ENCODE assay signal across 26 cellular contexts in the genomic region with DNA sequence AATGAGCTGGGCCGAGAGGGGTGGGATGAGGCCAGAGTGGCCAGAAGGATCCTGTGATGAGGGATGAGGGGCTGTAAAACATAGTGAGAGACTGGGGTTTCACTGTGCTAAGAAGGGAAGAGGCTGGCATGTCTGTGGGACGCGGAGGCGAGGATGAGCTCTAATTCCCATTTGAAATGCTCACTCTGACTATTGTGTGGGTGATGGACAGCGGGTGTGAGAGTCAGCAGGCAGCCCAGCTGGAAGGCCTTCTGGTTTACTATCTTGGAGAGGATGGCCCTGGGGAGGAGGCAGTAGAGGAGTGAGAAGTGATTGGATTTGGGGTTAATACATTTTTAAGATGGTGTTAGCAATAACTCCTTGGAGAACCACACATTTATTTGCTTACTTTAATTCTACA. TPM values are rescaled to one million over a fixed set of nuclear protein-coding genes. Genes with fewer than 3 reads are reported as not detected.
DNase-seq lines count a peak whose midpoint lies in the region; ATAC-seq and TF ChIP-seq lines count a peak whose summit lies in the region.
"Had no signal": no experiment of that assay in that cellular context is flagged by ENCODE, and none has a peak within 500 bp of the region (broad histone marks: within the 10 kb centered on the region; RNA-seq: fewer than 3 reads in every experiment).

No MANE protein-coding gene starts in this region.

- 64 to 80% methylated on average over 4 to 5 of the region's 5 CpGs for WGBS in transverse colon (ENCODE audit: low coverage in 1 of 2), 2 donors
- WGBS in spleen, 5 donors, result 74 to 93% (median 91%) methylated on average over 5 of the region's 5 CpGs

- H3K4me1 Mint-ChIP-seq in brain, result peaks cover 14% of the 10 kb centered on the region

- no peak overlapping the region for H3K4me3 ChIP-seq in HEK293 (ENCODE audit: low read depth, low read length)
- no peak overlapping the region for H3K4me3 ChIP-seq in transverse colon
- no peak overlapping the region for H3K4me3 ChIP-seq in spleen
- H3K4me3 ChIP-seq: K562, PC-9, SJSA1 had no signal

- peak overlapping the region in 3 of 5 experiments; percentile 2 to 12 (median 10) for H3K27ac Mint-ChIP-seq in brain
- H3K27ac Mint-ChIP-seq: CD14-positive monocyte, HFFc6 had no signal

- TF ChIP-seq POLR2A in transverse colon (IDR thresholded peaks at IDR 0.05), result no peak
- no peak for TF ChIP-seq POLR2A in spleen (IDR thresholded peaks at IDR 0.05)

- in situ Hi-C loops in transverse colon (cut with MboI; ENCODE audit: low pct_ligation_motif_present in 1 of 4, low pct_unique_long_range_greater_than_20kb in 1 of 4, low sequenced_read_pairs in 3 of 4), result loop anchor here in 1 of 4 donors (5.0 kb wide), 1 partner anchor 93 kb away; no protein-coding TSS in a partner anchor

- CTCF ChIA-PET in HEK293 (lab: Yijun Ruan, JAX), result interaction anchor here (0.5 to 10.0 kb wide), 4 partner anchors 50 to 1215 kb away, joined by 3 to 98 read pairs (median 4); no protein-coding TSS in a partner anchor

- H3K27ac ChIP-seq in HEK293 (ENCODE audit: extremely low read depth, low read depth, low read length) (no peak overlapping the region), transverse colon (peak overlapping the region; percentile 55 to 74 (median 63)), spleen (no peak overlapping the region)
- H3K27ac ChIP-seq: PC-9, SJSA1 had no signal

- no peak overlapping the region for H3K4me3 Mint-ChIP-seq in brain
- H3K4me3 Mint-ChIP-seq: CD14-positive monocyte, HFFc6 had no signal

- POLR2A ChIA-PET in HEK293 (lab: Yijun Ruan, JAX), result no interaction called here

- DNase-seq in myocyte (ENCODE audit: low read depth) (peak; percentile 15), transverse colon (no peak), spleen (no peak), omental fat pad (ENCODE audit: low spot score) (no peak)
- DNase-seq: BE2C, Calu3, DMS79 treated with DMSO at 0.1 percent for 48 hours, GF-D8, HFFc6, Kasumi-1, NCI-H1092 treated with DMSO at 0.1 percent for 48 hours, NCI-H1436, NCI-H187 treated with DMSO at 0.1 percent for 48 hours, NCI-H2107, NCI-H446 treated with DMSO at 0.1 percent for 48 hours, NCI-H526, PC-9, Right ventricle myocardium superior, RPMI8226 had no signal

- H3K36me3 ChIP-seq in HEK293 (ENCODE audit: control insufficient read depth in 2 of 2, insufficient read depth in 1 of 2, low read length in 2 of 2) (no peaks in the 10 kb centered on the region), transverse colon (no peaks in the 10 kb centered on the region), spleen (peaks cover 0 to 14% (median 0%) of the 10 kb centered on the region in 6 donors)
- H3K36me3 ChIP-seq: BE2C, SJSA1 had no signal

- intact Hi-C loops in transverse colon (cut with DNase I; ENCODE audit: low total_unique reads) (no loop called here), spleen (cut with DNase I; ENCODE audit: low total_unique reads) (no loop called here)

- H3K4me1 ChIP-seq in HEK293 (ENCODE audit: control insufficient read depth, insufficient read depth, low read length) (0 out of 2 replicates have a peak, but pooled peaks cover 2% of the 10 kb centered on the region), transverse colon (peaks cover 3 to 33% (median 16%) of the 10 kb centered on the region in 4 donors), spleen (peaks cover 9 to 26% (median 24%) of the 10 kb centered on the region in 6 donors)
- H3K4me1 ChIP-seq: BE2C had no signal

- TF ChIP-seq CTCF in HEK293 (tag by site-specific recombination; IDR thresholded peaks at IDR 0.05) (no peak), brain (conservative IDR thresholded peaks at IDR 0.05) (no peak), transverse colon (IDR thresholded peaks at IDR 0.05) (no peak), spleen (IDR thresholded peaks at IDR 0.05 in 8 of 11, conservative IDR thresholded peaks at IDR 0.05 in 3 of 11) (no peak), omental fat pad (IDR thresholded peaks at IDR 0.05) (no peak)

- TF ChIP-seq EP300 in transverse colon (IDR thresholded peaks at IDR 0.05; ENCODE audit: low read depth), result no peak

- peaks cover 10% of the 10 kb centered on the region for H3K27me3 Mint-ChIP-seq in brain

- H3K27me3 ChIP-seq in transverse colon (no peaks in the 10 kb centered on the region), spleen (replicated peaks in 1 of 7) (no peaks in the 10 kb centered on the region)
- H3K27me3 ChIP-seq: SJSA1 had no signal

- ATAC-seq in omental fat pad (ENCODE audit: low FRiP score) (no peak), GM21528 (IDR thresholded peaks at IDR 0.05; ENCODE audit: low FRiP score, unreplicated experiment) (no peak)
- ATAC-seq: HepG2, K562 had no signal

- peaks cover 0 to 5% (median 2%) of the 10 kb centered on the region in 5 experiments for H3K9me3 Mint-ChIP-seq in brain
- H3K9me3 Mint-ChIP-seq: CD14-positive monocyte, HFFc6 had no signal

- H3K9me3 ChIP-seq in HEK293 (ENCODE audit: control insufficient read depth, insufficient read depth, low read depth, low read length), result no peaks in the 10 kb centered on the region
- no peaks in the 10 kb centered on the region for H3K9me3 ChIP-seq in transverse colon
- no peaks in the 10 kb centered on the region for H3K9me3 ChIP-seq in spleen
- H3K9me3 ChIP-seq: BE2C, SJSA1 had no signal

- H3K36me3 Mint-ChIP-seq in brain, result no peaks in the 10 kb centered on the region

TF ChIP-seq in HEK293, 187 proteins besides CTCF, POLR2A, EP300 and RAD21:
- TF ChIP-seq ZFHX2 (tag by site-specific recombination; conservative IDR thresholded peaks at IDR 0.05) (0 out of 2 replicates have a peak, but pooled peaks have one; percentile 23), EGR2 (tag by site-specific recombination; IDR thresholded peaks at IDR 0.05; ENCODE audit: low read depth) (peak; percentile 24; the same call in 1 of the 2 replicates)
- TF ChIP-seq, protein P1, sequence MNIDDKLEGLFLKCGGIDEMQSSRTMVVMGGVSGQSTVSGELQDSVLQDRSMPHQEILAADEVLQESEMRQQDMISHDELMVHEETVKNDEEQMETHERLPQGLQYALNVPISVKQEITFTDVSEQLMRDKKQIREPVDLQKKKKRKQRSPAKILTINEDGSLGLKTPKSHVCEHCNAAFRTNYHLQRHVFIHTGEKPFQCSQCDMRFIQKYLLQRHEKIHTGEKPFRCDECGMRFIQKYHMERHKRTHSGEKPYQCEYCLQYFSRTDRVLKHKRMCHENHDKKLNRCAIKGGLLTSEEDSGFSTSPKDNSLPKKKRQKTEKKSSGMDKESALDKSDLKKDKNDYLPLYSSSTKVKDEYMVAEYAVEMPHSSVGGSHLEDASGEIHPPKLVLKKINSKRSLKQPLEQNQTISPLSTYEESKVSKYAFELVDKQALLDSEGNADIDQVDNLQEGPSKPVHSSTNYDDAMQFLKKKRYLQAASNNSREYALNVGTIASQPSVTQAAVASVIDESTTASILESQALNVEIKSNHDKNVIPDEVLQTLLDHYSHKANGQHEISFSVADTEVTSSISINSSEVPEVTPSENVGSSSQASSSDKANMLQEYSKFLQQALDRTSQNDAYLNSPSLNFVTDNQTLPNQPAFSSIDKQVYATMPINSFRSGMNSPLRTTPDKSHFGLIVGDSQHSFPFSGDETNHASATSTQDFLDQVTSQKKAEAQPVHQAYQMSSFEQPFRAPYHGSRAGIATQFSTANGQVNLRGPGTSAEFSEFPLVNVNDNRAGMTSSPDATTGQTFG (tag by site-specific recombination; IDR thresholded peaks at IDR 0.05; ENCODE audit: borderline replicate concordance), result no peak

RNA-seq across cellular contexts. Expression of a gene that starts 9.5 kb away (rescaled TPM):
- polyA plus RNA-seq in brain (ENCODE audit: insufficient read depth, low read depth, low replicate concordance), result 3.0 TPM
- total RNA-seq in myocyte, result 32.5 and 55.9 TPM in 2 replicates
- 62.4 TPM for polyA plus RNA-seq in myocyte (2012)
- 10 to 100 TPM in 3 of 4 donors, 1 to 10 TPM in 1; 7.8 to 45.3 (median 19.9) TPM for total RNA-seq in transverse colon
- total RNA-seq in spleen, result 10 to 100 TPM; 14.6 to 19.7 (median 15.2) TPM
- polyA plus RNA-seq in spleen, result 10 to 100 TPM in 2 of 3 donors, 1 to 10 TPM in 1; 7.8 to 27.4 (median 17.0) TPM
- 10 to 100 TPM; 13.7 to 18.0 (median 16.6) TPM for total RNA-seq in omental fat pad

RNA-seq across cellular contexts. Expression of a gene that starts 37.0 kb away (rescaled TPM):
- 404 TPM for polyA plus RNA-seq in brain (ENCODE audit: insufficient read depth, low read depth, low replicate concordance)
- total RNA-seq in myocyte, result 137 and 270 TPM in 2 replicates
- 659 TPM for polyA plus RNA-seq in myocyte (2012)
- 1,000 to 10,000 TPM in 3 of 4 donors, 100 to 1,000 TPM in 1; 915 to 3,432 (median 2,814) TPM for total RNA-seq in transverse colon
- total RNA-seq in spleen, result 1,000 to 10,000 TPM; 3,415 to 5,675 (median 4,969) TPM
- 1,000 to 10,000 TPM; 2,503 to 3,140 (median 2,736) TPM for polyA plus RNA-seq in spleen
- 1,000 to 10,000 TPM in 2 of 4 donors, 100 to 1,000 TPM in 2; 719 to 1,698 (median 1,160) TPM for total RNA-seq in omental fat pad

Comparison
In these comparisons a context has a peak if more than half of its experiments do, and no peak if none do; other contexts are left out.
1. H3K27ac ChIP-seq: peak in transverse colon (4 of 4); none in HEK293 (single experiment) and spleen (0 of 8).